In genomic region chr11:45341379-45341778, GRCh38 we compare ENCODE assay signal across 21 cellular contexts. TPM values are rescaled to one million over a fixed set of nuclear protein-coding genes. Genes with fewer than 3 reads are reported as not detected.
"Had no signal": no experiment of that assay in that cellular context is flagged by ENCODE, and none has a peak within 500 bp of the region (broad histone marks: within the 10 kb centered on the region; RNA-seq: fewer than 3 reads in every experiment).

No MANE protein-coding gene starts in this region.

- H3K4me1 ChIP-seq: colonic mucosa, right lobe of liver had no signal

- H3K4me3 Mint-ChIP-seq: activated CD4-positive, alpha-beta memory T cell treated with anti-CD3 and anti-CD28 coated beads, Interleukin-2, amount 10 ng/mL, durations not matched to agents 7 days and 5 days; activated naive CD8-positive, alpha-beta T cell; immature natural killer cell; natural killer cell treated with Interleukin-12 subunit alpha and Interleukin-12 subunit beta and Interleukin-15 and Interleukin-18, amount 100 ng/mL, for 72 hours had no signal

- H3K27ac Mint-ChIP-seq: activated CD4-positive, alpha-beta memory T cell treated with anti-CD3 and anti-CD28 coated beads, Interleukin-2, amount 10 ng/mL, durations not matched to agents 7 days and 5 days; activated naive CD8-positive, alpha-beta T cell; immature natural killer cell; natural killer cell treated with Interleukin-12 subunit alpha and Interleukin-12 subunit beta and Interleukin-15 and Interleukin-18, amount 100 ng/mL, for 72 hours had no signal

- H3K4me3 ChIP-seq: body of pancreas, colonic mucosa, esophagus muscularis mucosa, right lobe of liver, smooth muscle cell, tibial nerve had no signal

- H3K36me3 ChIP-seq: colonic mucosa, esophagus muscularis mucosa, right lobe of liver, tibial nerve had no signal

- H3K27me3 ChIP-seq: body of pancreas, colonic mucosa, right lobe of liver had no signal

- H3K27ac ChIP-seq: body of pancreas, colonic mucosa, esophagus muscularis mucosa, right lobe of liver, tibial nerve had no signal

- ATAC-seq: body of pancreas; natural killer cell treated with Interleukin-12 subunit alpha and Interleukin-12 subunit beta and Interleukin-15 and Interleukin-18, amount 100 ng/mL, for 72 hours; right lobe of liver had no signal

- DNase-seq: activated CD4-positive, alpha-beta memory T cell treated with anti-CD3 and anti-CD28 coated beads, Interleukin-2, amount 10 ng/mL, durations not matched to agents 7 days and 5 days; activated effector memory CD4-positive, alpha-beta T cell treated with anti-CD3 and anti-CD28 coated beads, Interleukin-2, amount 50 U/mL, for 16 hours; activated T-cell treated with anti-CD3 and anti-CD28 coated beads, Interleukin-2, amount 50 U/mL, for 48 hours; amniotic stem cell; body of pancreas; caudate nucleus; colonic mucosa; immature natural killer cell; right lobe of liver; stimulated activated CD4-positive, alpha-beta T cell treated with anti-CD3 and anti-CD28 coated beads, Interleukin-4, amount 100 ng/mL, for 4 hours; stimulated activated CD8-positive, alpha-beta memory T cell treated with anti-CD3 and anti-CD28 coated beads, Interleukin-4, amount 100 ng/mL, for 48 hours; stimulated activated naive CD4-positive, alpha-beta T cell treated with Interleukin-2 at 50 U/mL for 16 hours; substantia nigra; T1000 had no signal

- H3K9me3 ChIP-seq: body of pancreas, colonic mucosa, esophagus muscularis mucosa, right lobe of liver, tibial nerve had no signal

- H3K9me3 Mint-ChIP-seq: activated CD4-positive, alpha-beta memory T cell treated with anti-CD3 and anti-CD28 coated beads, Interleukin-2, amount 10 ng/mL, durations not matched to agents 7 days and 5 days; immature natural killer cell; natural killer cell treated with Interleukin-12 subunit alpha and Interleukin-12 subunit beta and Interleukin-15 and Interleukin-18, amount 100 ng/mL, for 72 hours had no signal

- H3K36me3 Mint-ChIP-seq: activated naive CD8-positive, alpha-beta T cell; immature natural killer cell; natural killer cell treated with Interleukin-12 subunit alpha and Interleukin-12 subunit beta and Interleukin-15 and Interleukin-18, amount 100 ng/mL, for 72 hours had no signal

RNA-seq across cellular contexts. Expression of gene SYT13, which starts 55.2 kb away (rescaled TPM):
- total RNA-seq: activated CD4-positive, alpha-beta memory T cell treated with anti-CD3 and anti-CD28 coated beads, Interleukin-2, amount 10 ng/mL, durations not matched to agents 7 days and 5 days; mesenteric fat pad; natural killer cell treated with Interleukin-12 subunit alpha and Interleukin-12 subunit beta and Interleukin-15 and Interleukin-18, amount 100 ng/mL, for 72 hours; pulmonary artery endothelial cell had no signal
